Comparison of ENCODE assay signal across 26 cellular contexts in genomic region chr16:20838250-20838649, GRCh38.
"Had no signal": no experiment of that assay in that cellular context is flagged by ENCODE, and none has a peak within 500 bp of the region (broad histone marks: within the 10 kb centered on the region; RNA-seq: fewer than 3 reads in every experiment).

No MANE protein-coding gene starts in this region.

- H3K27me3 Mint-ChIP-seq: activated CD4-positive, alpha-beta T cell treated with anti-CD3 and anti-CD28 coated beads for 36 hours had no signal

- H3K4me1 Mint-ChIP-seq: activated CD4-positive, alpha-beta T cell treated with anti-CD3 and anti-CD28 coated beads for 36 hours; nephron progenitor cell; WTC11 had no signal

- H3K27me3 ChIP-seq: adrenal gland, breast epithelium, esophagus muscularis mucosa, gastroesophageal sphincter, heart left ventricle, left lung, tibial artery had no signal

- FAIRE-seq: astrocyte, endothelial cell of umbilical vein, kidney, urothelium cell line had no signal

- ATAC-seq: activated CD4-positive, alpha-beta T cell treated with anti-CD3 and anti-CD28 coated beads for 36 hours; activated naive CD4-positive, alpha-beta T cell treated with anti-CD3 and anti-CD28 coated beads, Interleukin-2, amount 50 U/mL, for 72 hours; gastroesophageal sphincter; heart left ventricle; left lung; WTC11 had no signal

- H3K27ac ChIP-seq: adrenal gland, breast epithelium, esophagus muscularis mucosa, gastroesophageal sphincter, heart left ventricle, left lung, tibial artery had no signal

- H3K36me3 ChIP-seq: adrenal gland, breast epithelium had no signal

- H3K4me1 ChIP-seq: adrenal gland, breast epithelium, esophagus muscularis mucosa, gastroesophageal sphincter, heart left ventricle, left lung, tibial artery had no signal

- H3K4me3 Mint-ChIP-seq: activated CD4-positive, alpha-beta T cell treated with anti-CD3 and anti-CD28 coated beads for 36 hours; nephron progenitor cell; WTC11 had no signal

- H3K9me3 ChIP-seq: adrenal gland, breast epithelium had no signal

- H3K27ac Mint-ChIP-seq: activated CD4-positive, alpha-beta T cell treated with anti-CD3 and anti-CD28 coated beads for 36 hours; nephron progenitor cell; WTC11 had no signal

- DNase-seq: activated CD4-positive, alpha-beta T cell treated with anti-CD3 and anti-CD28 coated beads for 36 hours; activated CD4-positive, alpha-beta T cell treated with anti-CD3 and anti-CD28 coated beads, Interleukin-2, amount 50 U/mL, for 48 hours; activated gamma-delta T cell treated with Interleukin-2 at 50 U/mL for 16 hours; adrenal gland; cerebellar nuclear complex; dermis blood vessel endothelial cell; effector memory CD4-positive, alpha-beta T cell; heart left ventricle; kidney; left lung; midbrain; nephron progenitor cell; nucleus accumbens; stimulated activated CD4-positive, alpha-beta T cell treated with anti-CD3 and anti-CD28 coated beads, Interleukin-12 subunit alpha, Interleukin-12 subunit beta, amount 100 ng/mL, for 4 hours; stimulated activated CD4-positive, alpha-beta T cell treated with anti-CD3 and anti-CD28 coated beads, Interleukin-1b, Interleukin-23, amount 100 ng/mL, for 48 hours; stimulated activated CD8-positive, alpha-beta memory T cell treated with anti-CD3 and anti-CD28 coated beads, Interleukin-4, amount 100 ng/mL, for 48 hours; stimulated activated naive CD4-positive, alpha-beta T cell treated with Interleukin-2 at 50 U/mL for 16 hours; tibial artery had no signal

- H3K4me3 ChIP-seq: adrenal gland, breast epithelium, esophagus muscularis mucosa, gastroesophageal sphincter, heart left ventricle, left lung, tibial artery had no signal
